In the genomic region with DNA sequence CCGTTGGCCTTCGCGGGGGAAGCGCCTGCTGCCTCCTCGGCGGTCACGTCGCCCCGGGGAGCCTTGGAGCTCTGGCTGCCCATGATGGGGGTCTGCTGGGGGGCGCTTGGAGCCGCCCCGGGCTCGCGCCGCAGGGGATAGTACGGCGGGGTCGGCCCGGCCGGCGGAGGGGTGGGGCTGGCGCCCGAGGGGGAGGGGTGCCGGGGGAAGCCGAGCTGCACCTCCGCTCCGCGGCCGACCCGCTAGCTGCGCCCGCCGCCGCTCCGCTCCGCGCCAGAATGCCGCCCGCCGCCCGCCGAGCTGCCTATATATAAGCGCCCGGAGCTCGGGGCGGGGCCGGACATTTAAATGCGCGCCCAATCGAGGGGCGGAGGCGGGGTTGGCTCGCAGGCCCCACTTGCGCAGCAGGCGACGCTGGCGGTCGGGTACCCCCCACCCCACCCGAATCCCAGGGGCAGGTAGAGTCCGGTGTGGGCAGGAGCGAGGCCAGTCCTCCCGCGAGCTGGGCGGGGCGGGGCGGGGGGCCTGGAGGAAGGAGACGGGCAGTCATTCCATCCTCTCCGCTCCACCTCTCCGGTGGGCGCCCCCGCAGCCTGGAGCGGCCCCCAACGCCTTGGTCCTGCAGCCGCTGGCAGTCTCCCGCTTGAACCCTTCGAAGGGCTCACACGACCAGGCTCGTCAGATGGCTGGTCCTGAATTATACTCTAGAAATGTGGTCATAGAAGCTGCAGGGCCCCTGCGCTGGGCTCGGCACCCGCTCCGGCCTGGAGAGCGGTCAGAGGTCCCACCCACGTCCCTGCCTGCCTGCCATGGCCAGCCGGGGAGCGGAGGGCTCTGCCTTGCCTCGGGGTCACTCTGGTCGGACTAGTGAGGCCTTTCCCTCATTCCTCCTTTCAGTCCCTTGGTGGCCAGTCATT, we compare ENCODE assay signal across 8 cellular contexts. TPM values are rescaled to one million over a fixed set of nuclear protein-coding genes. Genes with fewer than 3 reads are reported as not detected.
DNase-seq lines count a peak whose midpoint lies in the region; ATAC-seq and TF ChIP-seq lines count a peak whose summit lies in the region.

Gene MARCKSL1, minus strand, starts transcription at position 283 of the 917 bp plus-strand sequence. Its CDS starts 200 bp downstream, at position 83.

- peak within 1 kb of the TSS; percentile 46 for H2AFZ ChIP-seq in mammary epithelial cell (ENCODE audit: low read depth, low read length)

- peak within 1 kb of the TSS; percentile 82 for H3K4me2 ChIP-seq in mammary epithelial cell (ENCODE audit: insufficient read depth, low read depth, low read length)

- no peaks in the 10 kb centered on the region for H3K9me3 Mint-ChIP-seq in WTC11

- CTCF ChIA-PET in WTC11 (lab: Charles Lee) (interaction anchor here (0.5 to 2.4 kb wide), 10 partner anchors 11 to 263 kb away, joined by 3 to 17 read pairs (median 3); partner anchors contain the start of genes BSDC1 and TMEM39B), mammary epithelial cell (lab: Charles Lee; ENCODE audit: low non-redundant PET) (no interaction called here)

- no peaks in the 10 kb centered on the region for H3K9me3 ChIP-seq in mammary epithelial cell (replicated peaks; ENCODE audit: insufficient read depth, low read length)

- peak; percentile 37 for ATAC-seq in HG02623 (IDR thresholded peaks at IDR 0.05; ENCODE audit: unreplicated experiment)
- peak; percentile 43 for ATAC-seq in WTC11
- no peak for ATAC-seq in GM21447 (IDR thresholded peaks at IDR 0.05; ENCODE audit: unreplicated experiment)

- H3K27ac Mint-ChIP-seq in WTC11, result peak within 1 kb of the TSS; percentile 96

- H3K4me3 Mint-ChIP-seq in WTC11, result peak within 1 kb of the TSS; percentile 95

- H3K36me3 ChIP-seq in mammary epithelial cell (ENCODE audit: insufficient read depth, low read length), result peaks cover 2% of the 10 kb centered on the region

- no peaks in the 10 kb centered on the region for H3K79me2 ChIP-seq in mammary epithelial cell (ENCODE audit: insufficient read depth, low read length)

- H3K4me1 Mint-ChIP-seq in WTC11, result peaks cover 44% of the 10 kb centered on the region

- no peak within 1 kb of the TSS for H3K9ac ChIP-seq in mammary epithelial cell (ENCODE audit: insufficient read depth, low read length)

- POLR2A ChIA-PET in WTC11 (lab: Charles Lee), result interaction anchor here (0.6 to 2.8 kb wide), 21 partner anchors 9 to 331 kb away, joined by 3 to 18 read pairs (median 5); partner anchors contain the start of genes BSDC1, FAM229A, IQCC and RBBP4

- H3K4me1 ChIP-seq in mammary epithelial cell (ENCODE audit: insufficient read depth, low read length), result peaks cover 49% of the 10 kb centered on the region

- peaks cover 16% of the 10 kb centered on the region for H3K27me3 Mint-ChIP-seq in WTC11 (ENCODE audit: low read depth)

- peaks cover 29% of the 10 kb centered on the region for H3K36me3 Mint-ChIP-seq in WTC11

- no peaks in the 10 kb centered on the region for H3K27me3 ChIP-seq in mammary epithelial cell (ENCODE audit: insufficient read depth, low read length)

- no peaks in the 10 kb centered on the region for H4K20me1 ChIP-seq in mammary epithelial cell (ENCODE audit: insufficient read depth, low read length)

- BruUV-seq in mammary epithelial cell (replicated peaks; lab: Mats Ljungman, UMichigan), result no TSS peak

- H3K27ac ChIP-seq in mammary epithelial cell (ENCODE audit: insufficient read depth, low read depth, low read length), result no peak within 1 kb of the TSS

- DNase-seq in NCI-H2081 treated with DMSO at 0.1 percent for 48 hours (lab: John Stamatoyannopoulos, UW) (peak; percentile 31), WTC11 (ENCODE audit: low spot score) (peak; percentile 82), mammary epithelial cell (peak; percentile 34), iris pigment epithelial cell (ENCODE audit: low read depth) (peak; percentile 60)
- DNase-seq in stimulated activated CD4-positive, alpha-beta T cell treated with anti-CD3 and anti-CD28 coated beads, Interleukin-12 subunit alpha, Interleukin-12 subunit beta, amount 100 ng/mL, for 24 hours (ENCODE audit: low read depth in 2 of 2), result peak; percentile 67 to 71

- intact Hi-C loops in mammary epithelial cell (cut with micrococcal nuclease), result loop anchor here (5.0 kb wide), 1 partner anchor 99 kb away; no protein-coding TSS in a partner anchor

- TF ChIP-seq CTCF in WTC11 (IDR thresholded peaks at IDR 0.05) (no peak), mammary epithelial cell (conservative IDR thresholded peaks at IDR 0.05 in 1 of 2, IDR thresholded peaks at IDR 0.05 in 1 of 2; ENCODE audit: extremely low read depth in 1 of 2, insufficient read depth in 1 of 2, low read depth in 1 of 2, low read length in 2 of 2) (no peak)

- 19% methylated on average over 12 of the region's 88 CpGs for WGBS in mammary epithelial cell (ENCODE audit: low coverage, missing lambda C conversion rate)

- dilution Hi-C loops in mammary epithelial cell (cut with HindIII; ENCODE audit: low sequenced_read_pairs), result no loop called here

- peak within 1 kb of the TSS; percentile 61 for H3K4me3 ChIP-seq in GM08714 (ENCODE audit: low read length)
- peak within 1 kb of the TSS; percentile 1 to 54 (median 50) for H3K4me3 ChIP-seq in mammary epithelial cell (replicated peaks in 1 of 3; ENCODE audit: insufficient read depth in 1 of 3, low read depth in 2 of 3, low read length in 3 of 3)

- in situ Hi-C loops in mammary epithelial cell (cut with MboI; ENCODE audit: low sequenced_read_pairs in 2 of 2), result no loop called here

TF ChIP-seq in WTC11, 78 proteins besides CTCF, POLR2A, EP300 and RAD21 (continues in another document):
- TF ChIP-seq GABPB1 (CRISPR knock-in tag; IDR thresholded peaks at IDR 0.05), result 0 out of 2 replicates have a peak, but pooled peaks have one; percentile 36
- peak; percentile 83 for TF ChIP-seq SP1 (CRISPR knock-in tag; conservative IDR thresholded peaks at IDR 0.05)
- TF ChIP-seq TEAD4 (CRISPR knock-in tag; IDR thresholded peaks at IDR 0.05), result no peak
- TF ChIP-seq PRRX2 (CRISPR knock-in tag; IDR thresholded peaks at IDR 0.05), result no peak
- peak; percentile 74; the same call in 1 of the 2 replicates for TF ChIP-seq TEAD1 (CRISPR knock-in tag; IDR thresholded peaks at IDR 0.05)
- TF ChIP-seq NFYB (CRISPR knock-in tag; conservative IDR thresholded peaks at IDR 0.05; ENCODE audit: low read depth), result peak; percentile 42; the same call in 1 of the 2 replicates
- peak; percentile 62; the same call in 1 of the 2 replicates for TF ChIP-seq ZMAT4 (CRISPR knock-in tag; IDR thresholded peaks at IDR 0.05)
- no peak for TF ChIP-seq KAT7 (CRISPR knock-in tag; IDR thresholded peaks at IDR 0.05; ENCODE audit: borderline replicate concordance)
- TF ChIP-seq GRHL2 (CRISPR knock-in tag; IDR thresholded peaks at IDR 0.05; ENCODE audit: insufficient replicate concordance, severe bottlenecking), result no peak
- TF ChIP-seq MAX (CRISPR knock-in tag; IDR thresholded peaks at IDR 0.05), result peak; percentile 45; the same call in 1 of the 2 replicates
- TF ChIP-seq ARID4B (CRISPR knock-in tag; IDR thresholded peaks at IDR 0.05; ENCODE audit: borderline replicate concordance), result peak; percentile 36; the same call in 1 of the 2 replicates
- 0 out of 2 replicates have a peak, but pooled peaks have one; percentile 29 for TF ChIP-seq ZNF263 (CRISPR knock-in tag; IDR thresholded peaks at IDR 0.05; ENCODE audit: low read depth)

RNA-seq across cellular contexts. Expression of gene MARCKSL1, which starts in this region (rescaled TPM):
- total RNA-seq in WTC11 (2021), result 442 to 450 TPM (median 443 TPM) in 3 replicates
- 10 to 100 TPM; 13.0 to 16.1 TPM for total RNA-seq in mammary epithelial cell
- polyA plus RNA-seq in mammary epithelial cell, result 15.3 TPM
- 13.9 TPM for polyA minus RNA-seq in mammary epithelial cell

Comparison
In these comparisons a context has a peak if more than half of its experiments do, and no peak if none do; other contexts are left out.
1. RNA of gene MARCKSL1 (total RNA-seq): 442 to 450 TPM in WTC11; 13.0 to 16.1 TPM in mammary epithelial cell; every median in the first group is over 10 times any median in the second.
2. DNase-seq: peak in every context shown above with its lines; median percentile 82 in WTC11; 69 in stimulated activated CD4-positive, alpha-beta T cell treated with anti-CD3 and anti-CD28 coated beads, Interleukin-12 subunit alpha, Interleukin-12 subunit beta, amount 100 ng/mL, for 24 hours; 60 in iris pigment epithelial cell; 34 in mammary epithelial cell; 31 in NCI-H2081 treated with DMSO at 0.1 percent for 48 hours.